Comparison of ENCODE assay signal across 10 cellular contexts in genomic region chr10:7457478-7458316, GRCh38. TPM values are rescaled to one million over a fixed set of nuclear protein-coding genes. Genes with fewer than 3 reads are reported as not detected.
A peak's percentile ranks its signal among the peaks of the same experiment; 100 is the strongest.
DNase-seq lines count a peak whose midpoint lies in the region; ATAC-seq and TF ChIP-seq lines count a peak whose summit lies in the region.
"Had no signal": no experiment of that assay in that cellular context is flagged by ENCODE, and none has a peak within 500 bp of the region (broad histone marks: within the 10 kb centered on the region; RNA-seq: fewer than 3 reads in every experiment).

No MANE protein-coding gene starts in this region.

- H3K4me3 ChIP-seq in left lung (no peak overlapping the region), stomach (no peak overlapping the region)

- ATAC-seq in GM18907 (IDR thresholded peaks at IDR 0.05; ENCODE audit: unreplicated experiment) = peak; percentile 71
- ATAC-seq in HG03571 (IDR thresholded peaks at IDR 0.05; ENCODE audit: unreplicated experiment) = peak; percentile 86
- peak; percentile 57 for ATAC-seq in left lung
- ATAC-seq in effector memory CD8-positive, alpha-beta T cell (replicated peaks) = no peak
- no peak for ATAC-seq in HG03521 (IDR thresholded peaks at IDR 0.05; ENCODE audit: unreplicated experiment)

- H3K27me3 ChIP-seq in left lung (no peaks in the 10 kb centered on the region), stomach (no peaks in the 10 kb centered on the region)

- no peaks in the 10 kb centered on the region for H3K36me3 Mint-ChIP-seq in effector memory CD8-positive, alpha-beta T cell (ENCODE audit: insufficient read depth)

- no peak for TF ChIP-seq POLR2A in stomach (IDR thresholded peaks at IDR 0.05)

- no peak overlapping the region for H3K4me3 Mint-ChIP-seq in effector memory CD8-positive, alpha-beta T cell

- H3K9me3 ChIP-seq in left lung (no peaks in the 10 kb centered on the region), stomach (no peaks in the 10 kb centered on the region)

- peak; percentile 64 for DNase-seq in HCEC 1CT
- no peak for DNase-seq in left lung
- no peak for DNase-seq in effector memory CD8-positive, alpha-beta T cell
- DNase-seq in stomach = no peak
- DNase-seq in stimulated activated CD4-positive, alpha-beta T cell treated with anti-CD3 and anti-CD28 coated beads, Interleukin-2, amount 100 ng/mL, for 48 hours = no peak
- DNase-seq: EL, NCI-H187 treated with DMSO at 0.1 percent for 48 hours had no signal

- no peaks in the 10 kb centered on the region for H3K4me1 Mint-ChIP-seq in effector memory CD8-positive, alpha-beta T cell (ENCODE audit: low read depth in 2 of 2)

- H3K27ac Mint-ChIP-seq in effector memory CD8-positive, alpha-beta T cell = no peak overlapping the region

- TF ChIP-seq CTCF in left lung (IDR thresholded peaks at IDR 0.05) = no peak
- no peak for TF ChIP-seq CTCF in stomach (IDR thresholded peaks at IDR 0.05)

- H3K27me3 Mint-ChIP-seq in effector memory CD8-positive, alpha-beta T cell = no peaks in the 10 kb centered on the region

- no peaks in the 10 kb centered on the region for H3K9me3 Mint-ChIP-seq in effector memory CD8-positive, alpha-beta T cell

- WGBS in stomach, 5 donors = 81 to 90% (median 86%) methylated on average over 14 of the region's 14 CpGs

- no peak for TF ChIP-seq EP300 in stomach (IDR thresholded peaks at IDR 0.05)

- H3K4me1 ChIP-seq in left lung = peaks cover 0 to 9% of the 10 kb centered on the region in 2 donors
- H3K4me1 ChIP-seq in stomach = no peaks in the 10 kb centered on the region

- intact Hi-C loops in left lung (cut with DNase I) = no loop called here
- intact Hi-C loops in stomach (cut with DNase I; ENCODE audit: low total_unique reads) = no loop called here

- H3K36me3 ChIP-seq in left lung = no peaks in the 10 kb centered on the region
- no peaks in the 10 kb centered on the region for H3K36me3 ChIP-seq in stomach

- H3K27ac ChIP-seq in left lung = peak overlapping the region in 1 of 2 donors; percentile 45
- H3K27ac ChIP-seq in stomach = no peak overlapping the region

RNA-seq across cellular contexts. Expression of gene SFMBT2, which starts 46.9 kb away (rescaled TPM):
- total RNA-seq in left lung (10 to 100 TPM in 1 of 2 donors, 1 to 10 TPM in 1; 6.0 to 12.6 TPM), stomach (10 to 100 TPM in 3 of 5 donors, 1 to 10 TPM in 2; 1.2 to 17.3 (median 13.4) TPM)
- 1 to 10 TPM in 2 of 3 donors, under 1 TPM in 1; 0.90 to 2.9 (median 1.1) TPM for polyA plus RNA-seq in stomach

Comparison
In these comparisons a context has a peak if more than half of its experiments do, and no peak if none do; other contexts are left out.
1. ATAC-seq: peak in GM18907 (single experiment), HG03571 (single experiment) and left lung (single experiment); none in effector memory CD8-positive, alpha-beta T cell (single experiment) and HG03521 (single experiment).